ENCODE assay signal across 9 cellular contexts in the genomic region with DNA sequence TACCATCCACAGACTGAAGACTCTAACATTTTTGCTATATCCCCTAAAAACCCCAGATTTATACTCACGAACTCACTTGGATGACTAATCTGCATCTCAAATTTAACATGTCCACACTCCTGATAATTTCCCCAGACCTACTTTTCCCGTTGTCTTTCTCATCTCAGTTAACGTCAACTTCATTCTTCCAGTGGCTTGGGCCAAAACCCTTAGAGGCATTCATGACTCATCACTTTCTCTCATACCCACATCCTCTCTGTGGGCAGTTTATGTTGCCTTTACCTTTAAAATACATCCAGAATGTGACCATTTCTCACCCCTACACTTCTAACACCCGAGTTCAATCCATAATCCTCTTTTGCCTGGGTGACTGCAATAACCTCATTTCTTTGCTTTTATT.
DNase-seq lines count a peak whose midpoint lies in the region; ATAC-seq and TF ChIP-seq lines count a peak whose summit lies in the region.
"Had no signal": no experiment of that assay in that cellular context is flagged by ENCODE, and none has a peak within 500 bp of the region (broad histone marks: within the 10 kb centered on the region; RNA-seq: fewer than 3 reads in every experiment).

No MANE protein-coding gene starts in this region.

- H3K27ac Mint-ChIP-seq in MCF 10A (ENCODE audit: low read depth, unreplicated experiment): no peak overlapping the region
- H3K27ac Mint-ChIP-seq: memory B cell had no signal

- no peak overlapping the region for H3K4me3 Mint-ChIP-seq in MCF 10A (ENCODE audit: unreplicated experiment)
- H3K4me3 Mint-ChIP-seq: memory B cell had no signal

- in situ Hi-C loops in gastrocnemius medialis (cut with MboI; ENCODE audit: low sequenced_read_pairs in 4 of 4): no loop called here

- DNase-seq in MCF 10A (ENCODE audit: unreplicated experiment): peak; percentile 91
- no peak for DNase-seq in breast epithelium (ENCODE audit: low spot score in 2 of 2)
- peak; percentile 73 for DNase-seq in HS-27A (ENCODE audit: low read depth)
- peak; percentile 81 for DNase-seq in astrocyte of the hippocampus (ENCODE audit: low read depth, low spot score)
- no peak for DNase-seq in gastrocnemius medialis
- DNase-seq in psoas muscle: no peak
- DNase-seq in NCI-H774 (lab: John Stamatoyannopoulos, UW): no peak
- DNase-seq in stomach: no peak

- no peaks in the 10 kb centered on the region for H3K9me3 Mint-ChIP-seq in MCF 10A (ENCODE audit: unreplicated experiment)
- H3K9me3 Mint-ChIP-seq: memory B cell had no signal

- TF ChIP-seq EP300 in stomach (IDR thresholded peaks at IDR 0.05): no peak

- H3K4me1 Mint-ChIP-seq in MCF 10A (ENCODE audit: insufficient read depth, unreplicated experiment): peaks cover 14% of the 10 kb centered on the region
- H3K4me1 Mint-ChIP-seq: memory B cell had no signal

- no peak for TF ChIP-seq POLR2A in breast epithelium (IDR thresholded peaks at IDR 0.05)
- TF ChIP-seq POLR2A in gastrocnemius medialis (IDR thresholded peaks at IDR 0.05): no peak
- no peak for TF ChIP-seq POLR2A in stomach (IDR thresholded peaks at IDR 0.05)

- 65 to 72% (median 69%) methylated on average over 4 of the region's 4 CpGs for WGBS in psoas muscle, 3 donors
- 47 to 63% (median 61%) methylated on average over 4 of the region's 4 CpGs for WGBS in stomach, 5 donors

- H3K27me3 ChIP-seq in breast epithelium (no peaks in the 10 kb centered on the region), gastrocnemius medialis (no peaks in the 10 kb centered on the region), psoas muscle (ENCODE audit: insufficient read depth in 3 of 3, low read length in 2 of 3) (peaks cover 0 to 2% (median 0%) of the 10 kb centered on the region in 3 donors), stomach (no peaks in the 10 kb centered on the region)

- TF ChIP-seq CTCF in MCF 10A (IDR thresholded peaks at IDR 0.05; ENCODE audit: unreplicated experiment): no peak
- no peak for TF ChIP-seq CTCF in breast epithelium (IDR thresholded peaks at IDR 0.05)
- TF ChIP-seq CTCF in gastrocnemius medialis (IDR thresholded peaks at IDR 0.05 in 4 of 5, conservative IDR thresholded peaks at IDR 0.05 in 1 of 5): no peak
- TF ChIP-seq CTCF in psoas muscle (IDR thresholded peaks at IDR 0.05): no peak
- TF ChIP-seq CTCF in stomach (IDR thresholded peaks at IDR 0.05): no peak

- H3K27ac ChIP-seq in breast epithelium (no peak overlapping the region), gastrocnemius medialis (no peak overlapping the region), psoas muscle (no peak overlapping the region), stomach (no peak overlapping the region)

- no peak for ATAC-seq in gastrocnemius medialis
- ATAC-seq in psoas muscle: no peak

- CTCF ChIA-PET in MCF 10A (lab: Yijun Ruan, JAX): no interaction called here

- no peaks in the 10 kb centered on the region for H3K9me3 ChIP-seq in breast epithelium
- no peaks in the 10 kb centered on the region for H3K9me3 ChIP-seq in gastrocnemius medialis
- no peaks in the 10 kb centered on the region for H3K9me3 ChIP-seq in psoas muscle
- H3K9me3 ChIP-seq in stomach: no peaks in the 10 kb centered on the region

- H3K36me3 ChIP-seq in breast epithelium (no peaks in the 10 kb centered on the region), gastrocnemius medialis (no peaks in the 10 kb centered on the region), psoas muscle (ENCODE audit: insufficient read depth in 1 of 2, low read depth in 1 of 2) (no peaks in the 10 kb centered on the region), stomach (no peaks in the 10 kb centered on the region)

- no peaks in the 10 kb centered on the region for H3K4me1 ChIP-seq in breast epithelium
- no peaks in the 10 kb centered on the region for H3K4me1 ChIP-seq in gastrocnemius medialis
- H3K4me1 ChIP-seq in psoas muscle: no peaks in the 10 kb centered on the region
- no peaks in the 10 kb centered on the region for H3K4me1 ChIP-seq in stomach

- POLR2A ChIA-PET in MCF 10A (lab: Yijun Ruan, JAX): interaction anchor here (1.3 kb wide), 1 partner anchor 18 kb away, joined by 6 read pairs; no protein-coding TSS in a partner anchor

- H3K27me3 Mint-ChIP-seq in MCF 10A (ENCODE audit: insufficient read depth, unreplicated experiment): peaks cover 47% of the 10 kb centered on the region
- H3K27me3 Mint-ChIP-seq: memory B cell had no signal

- intact Hi-C loops in MCF 10A (cut with micrococcal nuclease) (no loop called here), breast epithelium (cut with DNase I; ENCODE audit: low total_unique reads) (loop anchor here (10.0 kb wide), 1 partner anchor 407 kb away; no protein-coding TSS in a partner anchor), gastrocnemius medialis (cut with DNase I; ENCODE audit: low total_unique reads) (no loop called here), psoas muscle (cut with DNase I) (no loop called here), stomach (cut with DNase I; ENCODE audit: low total_unique reads) (no loop called here)

- H3K36me3 Mint-ChIP-seq in MCF 10A (ENCODE audit: insufficient read depth, unreplicated experiment): no peaks in the 10 kb centered on the region
- H3K36me3 Mint-ChIP-seq: memory B cell had no signal

- H3K4me3 ChIP-seq in breast epithelium (no peak overlapping the region), gastrocnemius medialis (no peak overlapping the region), psoas muscle (no peak overlapping the region), stomach (no peak overlapping the region)

- no TSS peak for BruUV-seq in MCF 10A (replicated peaks; lab: Mats Ljungman, UMichigan)

Comparison
In these comparisons a context has a peak if more than half of its experiments do, and no peak if none do; other contexts are left out.
1. DNase-seq: peak in MCF 10A (single experiment), HS-27A (single experiment) and astrocyte of the hippocampus (single experiment); none in breast epithelium (0 of 2), gastrocnemius medialis (0 of 2), psoas muscle (0 of 2), NCI-H774 (single experiment) and stomach (single experiment).